15 cellular contexts compared by ENCODE assay signal in genomic region chr4:147837854-147838253, GRCh38.
"Had no signal": no experiment of that assay in that cellular context is flagged by ENCODE, and none has a peak within 500 bp of the region (broad histone marks: within the 10 kb centered on the region; RNA-seq: fewer than 3 reads in every experiment).

No MANE protein-coding gene starts in this region.

- H3K4me3 Mint-ChIP-seq: naive thymus-derived CD4-positive, alpha-beta T cell; nephron progenitor cell; stimulated activated naive CD8-positive, alpha-beta T cell treated with anti-CD3 and anti-CD28 coated beads, Interleukin-15, Interleukin-2, amounts not matched to agents 100 ng/mL and 50 ng/mL, for 24 hours had no signal

- H3K9me3 ChIP-seq: colonic mucosa, right atrium auricular region, thoracic aorta had no signal

- H3K27me3 Mint-ChIP-seq: stimulated activated naive CD8-positive, alpha-beta T cell treated with anti-CD3 and anti-CD28 coated beads, Interleukin-15, Interleukin-2, amounts not matched to agents 100 ng/mL and 50 ng/mL, for 24 hours had no signal

- H3K27me3 ChIP-seq: colonic mucosa, right atrium auricular region had no signal

- H3K27ac Mint-ChIP-seq: naive thymus-derived CD4-positive, alpha-beta T cell; nephron progenitor cell; stimulated activated effector memory CD8-positive, alpha-beta T cell treated with anti-CD3 and anti-CD28 coated beads, Interleukin-12 subunit alpha, Interleukin-12 subunit beta, amount 100 ng/mL, for 72 hours; stimulated activated naive CD8-positive, alpha-beta T cell treated with anti-CD3 and anti-CD28 coated beads, Interleukin-15, Interleukin-2, amounts not matched to agents 100 ng/mL and 50 ng/mL, for 24 hours had no signal

- H3K4me1 ChIP-seq: colonic mucosa had no signal

- H3K36me3 ChIP-seq: colonic mucosa, right atrium auricular region, thoracic aorta had no signal

- H3K27ac ChIP-seq: colonic mucosa had no signal

- ATAC-seq: naive thymus-derived CD4-positive, alpha-beta T cell; stimulated activated effector memory CD8-positive, alpha-beta T cell treated with anti-CD3 and anti-CD28 coated beads, Interleukin-12 subunit alpha, Interleukin-12 subunit beta, amount 100 ng/mL, for 72 hours had no signal

- DNase-seq: cerebellar nuclear complex; colonic mucosa; erythroblast; islet precursor cell; left ventricle myocardium superior; naive thymus-derived CD4-positive, alpha-beta T cell; nephron progenitor cell; stimulated activated CD4-positive, alpha-beta T cell treated with anti-CD3 and anti-CD28 coated beads, Interleukin-4, amount 100 ng/mL, for 1 hour; stimulated activated CD8-positive, alpha-beta memory T cell treated with anti-CD3 and anti-CD28 coated beads, Interleukin-4, amount 100 ng/mL, for 48 hours; trophoblast cell had no signal

- H3K36me3 Mint-ChIP-seq: stimulated activated effector memory CD8-positive, alpha-beta T cell treated with anti-CD3 and anti-CD28 coated beads, Interleukin-12 subunit alpha, Interleukin-12 subunit beta, amount 100 ng/mL, for 72 hours had no signal

- H3K4me3 ChIP-seq: colonic mucosa, lung, right atrium auricular region, thoracic aorta had no signal
